ENCODE assay signal across 18 cellular contexts in the genomic region with DNA sequence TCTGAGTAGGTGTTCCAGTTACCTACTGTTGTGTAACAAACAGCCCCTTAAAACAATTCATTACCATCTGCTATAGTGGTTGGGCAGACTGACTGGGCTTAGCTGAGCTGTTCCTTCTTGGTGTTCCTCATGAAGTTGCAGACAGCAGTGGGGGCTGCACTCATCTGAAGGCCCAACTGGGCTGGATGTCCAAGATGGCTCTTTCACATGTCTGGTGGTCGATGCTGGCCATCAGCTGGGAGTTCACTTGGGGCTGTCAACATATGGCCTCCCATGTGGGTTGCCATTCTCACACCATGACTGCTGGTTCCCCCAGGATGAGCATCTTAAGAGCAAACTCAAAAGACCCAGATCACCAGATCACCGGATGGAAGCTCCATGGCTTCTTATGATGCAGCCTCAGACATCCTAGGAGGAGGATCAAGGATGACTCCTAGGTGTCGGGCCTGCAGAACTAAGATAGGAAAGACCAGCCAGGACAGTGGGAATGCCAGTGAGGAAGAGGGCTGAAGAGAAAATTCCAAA. TPM values are rescaled to one million over a fixed set of nuclear protein-coding genes. Genes with fewer than 3 reads are reported as not detected.
A peak's percentile ranks its signal among the peaks of the same experiment; 100 is the strongest.
DNase-seq lines count a peak whose midpoint lies in the region; ATAC-seq and TF ChIP-seq lines count a peak whose summit lies in the region.
"Had no signal": no experiment of that assay in that cellular context is flagged by ENCODE, and none has a peak within 500 bp of the region (broad histone marks: within the 10 kb centered on the region; RNA-seq: fewer than 3 reads in every experiment).

No MANE protein-coding gene starts in this region.

- no peaks in the 10 kb centered on the region for H3K36me3 ChIP-seq in esophagus muscularis mucosa
- no peaks in the 10 kb centered on the region for H3K36me3 ChIP-seq in HAP-1 (replicated peaks)
- H3K36me3 ChIP-seq: BLaER1 had no signal

- intact Hi-C loops in esophagus muscularis mucosa (cut with DNase I): no loop called here
- intact Hi-C loops in posterior vena cava (cut with DNase I): no loop called here

- no peak overlapping the region for H3K27ac ChIP-seq in esophagus muscularis mucosa (replicated peaks in 1 of 4)
- H3K27ac ChIP-seq: BLaER1 had no signal

- H3K4me3 Mint-ChIP-seq in activated CD8-positive, alpha-beta memory T cell treated with anti-CD3 and anti-CD28 coated beads, Interleukin-2, amount 10 ng/mL, durations not matched to agents 7 days and 5 days: no peak overlapping the region
- no peak overlapping the region for H3K4me3 Mint-ChIP-seq in chondrocyte (ENCODE audit: unreplicated experiment)
- H3K4me3 Mint-ChIP-seq: CD14-positive monocyte; CD4-positive, alpha-beta memory T cell had no signal

- no peak overlapping the region for H3K27ac Mint-ChIP-seq in activated CD8-positive, alpha-beta memory T cell treated with anti-CD3 and anti-CD28 coated beads, Interleukin-2, amount 10 ng/mL, durations not matched to agents 7 days and 5 days
- H3K27ac Mint-ChIP-seq in chondrocyte (ENCODE audit: unreplicated experiment): no peak overlapping the region
- H3K27ac Mint-ChIP-seq: CD4-positive, alpha-beta memory T cell had no signal

- no peaks in the 10 kb centered on the region for H3K27me3 Mint-ChIP-seq in activated CD8-positive, alpha-beta memory T cell treated with anti-CD3 and anti-CD28 coated beads, Interleukin-2, amount 10 ng/mL, durations not matched to agents 7 days and 5 days
- H3K27me3 Mint-ChIP-seq in chondrocyte (ENCODE audit: low read depth): peaks cover 10% of the 10 kb centered on the region

- ATAC-seq in activated CD8-positive, alpha-beta memory T cell treated with anti-CD3 and anti-CD28 coated beads, Interleukin-2, amount 10 ng/mL, durations not matched to agents 7 days and 5 days: no peak
- ATAC-seq in GM18511 (IDR thresholded peaks at IDR 0.05; ENCODE audit: unreplicated experiment) (no peak), omental fat pad (ENCODE audit: low FRiP score) (no peak)

- H3K27me3 ChIP-seq in esophagus muscularis mucosa: peaks cover 0 to 20% (median 0%) of the 10 kb centered on the region in 4 donors
- peaks cover 2% of the 10 kb centered on the region; the same call in 1 of the 2 replicates for H3K27me3 ChIP-seq in HAP-1 (ENCODE audit: low read depth)
- H3K27me3 ChIP-seq: BLaER1 had no signal

- DNase-seq in activated CD8-positive, alpha-beta memory T cell treated with anti-CD3 and anti-CD28 coated beads for 24 hours: peak; percentile 33
- DNase-seq in activated CD8-positive, alpha-beta memory T cell treated with anti-CD3 and anti-CD28 coated beads, Interleukin-2, amount 10 ng/mL, durations not matched to agents 7 days and 5 days: no peak
- peak; percentile 63 for DNase-seq in chondrocyte (ENCODE audit: low spot score)
- DNase-seq in esophagus muscularis mucosa (ENCODE audit: extremely low spot score): peak; percentile 53
- DNase-seq in posterior vena cava (ENCODE audit: low spot score): peak; percentile 37
- no peak for DNase-seq in HAP-1 (ENCODE audit: low spot score in 2 of 2)
- DNase-seq in omental fat pad (ENCODE audit: low spot score): no peak
- DNase-seq: 8988T; CD4-positive, alpha-beta memory T cell; DMS153; DMS79; GDM1; GOT3; H7 had no signal

- H3K4me1 ChIP-seq in esophagus muscularis mucosa: no peaks in the 10 kb centered on the region
- H3K4me1 ChIP-seq in HAP-1: no peaks in the 10 kb centered on the region

- TF ChIP-seq EP300 in esophagus muscularis mucosa (IDR thresholded peaks at IDR 0.05): no peak

- in situ Hi-C loops in HAP-1 (cut with MboI; ENCODE audit: low sequenced_read_pairs): no loop called here

- 88% methylated on average over 3 of the region's 3 CpGs for WGBS in esophagus muscularis mucosa

- H3K4me3 ChIP-seq in esophagus muscularis mucosa (no peak overlapping the region), HAP-1 (no peak overlapping the region)
- H3K4me3 ChIP-seq: BLaER1 had no signal

- H3K9me3 Mint-ChIP-seq in activated CD8-positive, alpha-beta memory T cell treated with anti-CD3 and anti-CD28 coated beads, Interleukin-2, amount 10 ng/mL, durations not matched to agents 7 days and 5 days (ENCODE audit: low read depth): peaks cover 13% of the 10 kb centered on the region
- peaks cover 32% of the 10 kb centered on the region for H3K9me3 Mint-ChIP-seq in chondrocyte (ENCODE audit: low read depth)

- TF ChIP-seq CTCF in chondrocyte (IDR thresholded peaks at IDR 0.05) (no peak), esophagus muscularis mucosa (IDR thresholded peaks at IDR 0.05) (no peak), omental fat pad (IDR thresholded peaks at IDR 0.05) (no peak)

- TF ChIP-seq POLR2A in esophagus muscularis mucosa (IDR thresholded peaks at IDR 0.05; ENCODE audit: low read depth): no peak

- H3K4me1 Mint-ChIP-seq in activated CD8-positive, alpha-beta memory T cell treated with anti-CD3 and anti-CD28 coated beads, Interleukin-2, amount 10 ng/mL, durations not matched to agents 7 days and 5 days: peaks cover 1% of the 10 kb centered on the region
- H3K4me1 Mint-ChIP-seq in chondrocyte (ENCODE audit: low read depth): no peaks in the 10 kb centered on the region
- H3K4me1 Mint-ChIP-seq: CD14-positive monocyte had no signal

- peaks cover 6% of the 10 kb centered on the region for H3K36me3 Mint-ChIP-seq in activated CD8-positive, alpha-beta memory T cell treated with anti-CD3 and anti-CD28 coated beads, Interleukin-2, amount 10 ng/mL, durations not matched to agents 7 days and 5 days
- peaks cover 4% of the 10 kb centered on the region for H3K36me3 Mint-ChIP-seq in chondrocyte (ENCODE audit: low read depth)
- H3K36me3 Mint-ChIP-seq: CD14-positive monocyte had no signal

- CTCF ChIA-PET in activated CD8-positive, alpha-beta memory T cell treated with anti-CD3 and anti-CD28 coated beads, Interleukin-2, amount 10 ng/mL, durations not matched to agents 7 days and 5 days (lab: Charles Lee): no interaction called here

- peaks cover 0 to 22% (median 16%) of the 10 kb centered on the region in 4 donors for H3K9me3 ChIP-seq in esophagus muscularis mucosa
- H3K9me3 ChIP-seq in HAP-1: peaks cover 4% of the 10 kb centered on the region; the same call in 1 of the 2 replicates

RNA-seq across cellular contexts. Expression of a gene that starts 34.3 kb away (rescaled TPM):
- total RNA-seq in activated CD8-positive, alpha-beta memory T cell treated with anti-CD3 and anti-CD28 coated beads, Interleukin-2, amount 10 ng/mL, durations not matched to agents 7 days and 5 days: not detected
- 0.10 to 0.94 TPM (median 0.13 TPM) in 3 replicates for total RNA-seq in chondrocyte
- total RNA-seq in esophagus muscularis mucosa: 1 to 10 TPM in 3 of 4 donors, under 1 TPM in 1; 0.50 to 2.7 (median 1.4) TPM
- total RNA-seq in posterior vena cava: 10 to 100 TPM in 1 of 2 donors, 1 to 10 TPM in 1; 3.9 to 18.3 TPM
- total RNA-seq in omental fat pad: 1 to 10 TPM in 1 of 4 donors, under 1 TPM in 3; 0.38 to 1.7 (median 0.68) TPM
- total RNA-seq: A673; CD4-positive, alpha-beta memory T cell had no signal

Comparison
In these comparisons a context has a peak if more than half of its experiments do, and no peak if none do; other contexts are left out.
1. DNase-seq: peak in activated CD8-positive, alpha-beta memory T cell treated with anti-CD3 and anti-CD28 coated beads for 24 hours (single experiment), chondrocyte (single experiment), esophagus muscularis mucosa (single experiment) and posterior vena cava (single experiment); none in activated CD8-positive, alpha-beta memory T cell treated with anti-CD3 and anti-CD28 coated beads, Interleukin-2, amount 10 ng/mL, durations not matched to agents 7 days and 5 days (single experiment), HAP-1 (0 of 2) and omental fat pad (single experiment).